Comparison of ENCODE assay signal across 26 cellular contexts in the genomic region with DNA sequence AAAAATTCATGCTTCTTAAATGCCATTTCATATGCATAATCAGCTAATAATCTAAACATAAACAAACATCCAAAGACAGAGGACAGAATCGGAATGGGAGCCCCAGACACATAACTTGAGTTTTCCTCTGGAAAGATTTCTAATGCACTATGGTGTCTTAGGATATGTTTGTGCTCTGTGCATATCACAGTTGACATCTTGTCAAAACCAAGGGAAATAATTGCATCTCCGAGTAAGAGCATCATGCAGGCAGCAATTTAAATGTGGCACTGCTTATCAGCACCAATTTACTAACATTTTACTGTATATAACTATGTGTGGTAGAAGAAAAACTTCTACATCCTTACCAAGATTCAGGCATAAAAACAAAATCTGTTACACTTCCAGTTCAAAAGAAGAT.
"Had no signal": no experiment of that assay in that cellular context is flagged by ENCODE, and none has a peak within 500 bp of the region (broad histone marks: within the 10 kb centered on the region; RNA-seq: fewer than 3 reads in every experiment).

No MANE protein-coding gene starts in this region.

- H3K36me3 ChIP-seq: esophagus muscularis mucosa, heart right ventricle, neural progenitor cell, prostate gland, right atrium auricular region, spleen, thoracic aorta, tibial nerve, upper lobe of right lung, uterus had no signal

- ATAC-seq: foreskin keratinocyte; heart right ventricle; left ventricle myocardium superior; mucosa of descending colon; natural killer cell treated with Interleukin-12 subunit alpha and Interleukin-12 subunit beta and Interleukin-15 and Interleukin-18, amount 100 ng/mL, for 72 hours; sciatic nerve; stimulated activated memory B cell treated with anti-CD40 and anti-IgM and Interleukin-4, amounts not matched to agents 10 μg/mL and 1 μg/mL and 100 μg/mL, for 72 hours; stimulated activated naive CD8-positive, alpha-beta T cell treated with anti-CD3 and anti-CD28 coated beads, Interleukin-15, Interleukin-2, amounts not matched to agents 100 U/mL and 50 U/mL, for 24 hours; upper lobe of right lung had no signal

- H2AFZ ChIP-seq: neural progenitor cell had no signal

- H3K4me2 ChIP-seq: neural progenitor cell had no signal

- H3K4me3 ChIP-seq: coronary artery, esophagus muscularis mucosa, heart right ventricle, lung, mucosa of descending colon, neural progenitor cell, prostate gland, right atrium auricular region, spleen, thoracic aorta, tibial nerve, upper lobe of right lung, uterus had no signal

- H3K27me3 ChIP-seq: esophagus muscularis mucosa, foreskin keratinocyte, heart right ventricle, neural progenitor cell, right atrium auricular region, spleen, tibial nerve, upper lobe of right lung, uterus had no signal

- H3K9ac ChIP-seq: neural progenitor cell had no signal

- H3K9me3 ChIP-seq: esophagus muscularis mucosa, heart right ventricle, mucosa of descending colon, prostate gland, right atrium auricular region, spleen, thoracic aorta, tibial nerve, upper lobe of right lung, uterus had no signal

- FAIRE-seq: endothelial cell of umbilical vein, keratinocyte had no signal

- DNase-seq: dermis blood vessel endothelial cell; effector memory CD4-positive, alpha-beta T cell; foreskin keratinocyte; glutamatergic neuron; heart right ventricle; left ventricle myocardium superior; mucosa of descending colon; naive B cell; spleen; stimulated activated CD4-positive, alpha-beta T cell treated with anti-CD3 and anti-CD28 coated beads, Interleukin-4, amount 100 ng/mL, for 4 hours; stimulated activated naive CD8-positive, alpha-beta T cell treated with anti-CD3 and anti-CD28 coated beads, Interleukin-15, Interleukin-2, amounts not matched to agents 100 U/mL and 50 U/mL, for 24 hours; upper lobe of right lung; uterus had no signal

- H3K4me1 ChIP-seq: foreskin keratinocyte, prostate gland, uterus had no signal

- H3K27ac ChIP-seq: coronary artery, foreskin keratinocyte, heart right ventricle, neural progenitor cell, prostate gland, right atrium auricular region, spleen, thoracic aorta, tibial nerve, upper lobe of right lung, uterus had no signal
